ENCODE assay signal across 1 cellular context in genomic region chr2:232697059-232697806, GRCh38.
TF ChIP-seq lines count a peak whose summit lies in the region.

A gene with protein sequence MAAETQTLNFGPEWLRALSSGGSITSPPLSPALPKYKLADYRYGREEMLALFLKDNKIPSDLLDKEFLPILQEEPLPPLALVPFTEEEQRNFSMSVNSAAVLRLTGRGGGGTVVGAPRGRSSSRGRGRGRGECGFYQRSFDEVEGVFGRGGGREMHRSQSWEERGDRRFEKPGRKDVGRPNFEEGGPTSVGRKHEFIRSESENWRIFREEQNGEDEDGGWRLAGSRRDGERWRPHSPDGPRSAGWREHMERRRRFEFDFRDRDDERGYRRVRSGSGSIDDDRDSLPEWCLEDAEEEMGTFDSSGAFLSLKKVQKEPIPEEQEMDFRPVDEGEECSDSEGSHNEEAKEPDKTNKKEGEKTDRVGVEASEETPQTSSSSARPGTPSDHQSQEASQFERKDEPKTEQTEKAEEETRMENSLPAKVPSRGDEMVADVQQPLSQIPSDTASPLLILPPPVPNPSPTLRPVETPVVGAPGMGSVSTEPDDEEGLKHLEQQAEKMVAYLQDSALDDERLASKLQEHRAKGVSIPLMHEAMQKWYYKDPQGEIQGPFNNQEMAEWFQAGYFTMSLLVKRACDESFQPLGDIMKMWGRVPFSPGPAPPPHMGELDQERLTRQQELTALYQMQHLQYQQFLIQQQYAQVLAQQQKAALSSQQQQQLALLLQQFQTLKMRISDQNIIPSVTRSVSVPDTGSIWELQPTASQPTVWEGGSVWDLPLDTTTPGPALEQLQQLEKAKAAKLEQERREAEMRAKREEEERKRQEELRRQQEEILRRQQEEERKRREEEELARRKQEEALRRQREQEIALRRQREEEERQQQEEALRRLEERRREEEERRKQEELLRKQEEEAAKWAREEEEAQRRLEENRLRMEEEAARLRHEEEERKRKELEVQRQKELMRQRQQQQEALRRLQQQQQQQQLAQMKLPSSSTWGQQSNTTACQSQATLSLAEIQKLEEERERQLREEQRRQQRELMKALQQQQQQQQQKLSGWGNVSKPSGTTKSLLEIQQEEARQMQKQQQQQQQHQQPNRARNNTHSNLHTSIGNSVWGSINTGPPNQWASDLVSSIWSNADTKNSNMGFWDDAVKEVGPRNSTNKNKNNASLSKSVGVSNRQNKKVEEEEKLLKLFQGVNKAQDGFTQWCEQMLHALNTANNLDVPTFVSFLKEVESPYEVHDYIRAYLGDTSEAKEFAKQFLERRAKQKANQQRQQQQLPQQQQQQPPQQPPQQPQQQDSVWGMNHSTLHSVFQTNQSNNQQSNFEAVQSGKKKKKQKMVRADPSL (N-terminal part only) (plus strand): TSS chr2:232697331. CDS start chr2:232735198, 37,867 bp downstream.

TF ChIP-seq in SK-N-SH, 30 proteins besides CTCF, POLR2A, EP300 and RAD21 (continued from another document):
- TF ChIP-seq, protein P1, sequence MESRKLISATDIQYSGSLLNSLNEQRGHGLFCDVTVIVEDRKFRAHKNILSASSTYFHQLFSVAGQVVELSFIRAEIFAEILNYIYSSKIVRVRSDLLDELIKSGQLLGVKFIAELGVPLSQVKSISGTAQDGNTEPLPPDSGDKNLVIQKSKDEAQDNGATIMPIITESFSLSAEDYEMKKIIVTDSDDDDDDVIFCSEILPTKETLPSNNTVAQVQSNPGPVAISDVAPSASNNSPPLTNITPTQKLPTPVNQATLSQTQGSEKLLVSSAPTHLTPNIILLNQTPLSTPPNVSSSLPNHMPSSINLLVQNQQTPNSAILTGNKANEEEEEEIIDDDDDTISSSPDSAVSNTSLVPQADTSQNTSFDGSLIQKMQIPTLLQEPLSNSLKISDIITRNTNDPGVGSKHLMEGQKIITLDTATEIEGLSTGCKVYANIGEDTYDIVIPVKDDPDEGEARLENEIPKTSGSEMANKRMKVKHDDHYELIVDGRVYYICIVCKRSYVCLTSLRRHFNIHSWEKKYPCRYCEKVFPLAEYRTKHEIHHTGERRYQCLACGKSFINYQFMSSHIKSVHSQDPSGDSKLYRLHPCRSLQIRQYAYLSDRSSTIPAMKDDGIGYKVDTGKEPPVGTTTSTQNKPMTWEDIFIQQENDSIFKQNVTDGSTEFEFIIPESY (IDR thresholded peaks at IDR 0.05; ENCODE audit: borderline replicate concordance, low read depth): no peak
- TF ChIP-seq, protein P2, sequence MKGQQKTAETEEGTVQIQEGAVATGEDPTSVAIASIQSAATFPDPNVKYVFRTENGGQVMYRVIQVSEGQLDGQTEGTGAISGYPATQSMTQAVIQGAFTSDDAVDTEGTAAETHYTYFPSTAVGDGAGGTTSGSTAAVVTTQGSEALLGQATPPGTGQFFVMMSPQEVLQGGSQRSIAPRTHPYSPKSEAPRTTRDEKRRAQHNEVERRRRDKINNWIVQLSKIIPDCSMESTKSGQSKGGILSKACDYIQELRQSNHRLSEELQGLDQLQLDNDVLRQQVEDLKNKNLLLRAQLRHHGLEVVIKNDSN (IDR thresholded peaks at IDR 0.05; ENCODE audit: borderline replicate concordance, low read depth): peak; percentile 95
